11 cellular contexts compared by ENCODE assay signal in genomic region chr3:150238995-150239612, GRCh38.
DNase-seq lines count a peak whose midpoint lies in the region; ATAC-seq and TF ChIP-seq lines count a peak whose summit lies in the region.
"Had no signal": no experiment of that assay in that cellular context is flagged by ENCODE, and none has a peak within 500 bp of the region (broad histone marks: within the 10 kb centered on the region; RNA-seq: fewer than 3 reads in every experiment).

No MANE protein-coding gene starts in this region.

- H3K27me3 ChIP-seq in HAP-1 (ENCODE audit: low read depth) (no peaks in the 10 kb centered on the region), duodenal mucosa (ENCODE audit: control insufficient read depth in 1 of 2, insufficient read depth in 2 of 2, low read length in 2 of 2) (no peaks in the 10 kb centered on the region), prostate gland (replicated peaks; ENCODE audit: insufficient read depth) (no peaks in the 10 kb centered on the region)

- peak in 3 of 4 experiments; percentile 13 to 38 (median 33) for TF ChIP-seq CTCF in prostate gland (IDR thresholded peaks at IDR 0.05)

- no peak overlapping the region for H3K27ac ChIP-seq in duodenal mucosa (ENCODE audit: low read depth, low read length)
- peak overlapping the region; percentile 84 to 86 for H3K27ac ChIP-seq in prostate gland
- H3K27ac ChIP-seq: SK-N-MC had no signal

- H3K4me3 ChIP-seq in HAP-1 (no peak overlapping the region), duodenal mucosa (ENCODE audit: low read depth in 1 of 2, low read length in 2 of 2) (peak overlapping the region; percentile 25 to 38), prostate gland (peak overlapping the region in 1 of 2 donors; percentile 15)
- H3K4me3 ChIP-seq: SK-N-MC had no signal

- no peaks in the 10 kb centered on the region for H3K36me3 ChIP-seq in HAP-1 (replicated peaks)
- no peaks in the 10 kb centered on the region for H3K36me3 ChIP-seq in duodenal mucosa (ENCODE audit: control insufficient read depth in 1 of 2, insufficient read depth in 2 of 2, low read length in 2 of 2)
- H3K36me3 ChIP-seq in prostate gland = no peaks in the 10 kb centered on the region

- no peak for TF ChIP-seq POLR2A in prostate gland (IDR thresholded peaks at IDR 0.05)

- no peak overlapping the region for H3K9ac ChIP-seq in duodenal mucosa (ENCODE audit: low read depth in 1 of 2, low read length in 2 of 2)

- ATAC-seq in HG03442 (IDR thresholded peaks at IDR 0.05; ENCODE audit: unreplicated experiment) = no peak
- ATAC-seq in HG02759 (IDR thresholded peaks at IDR 0.05; ENCODE audit: unreplicated experiment) = no peak
- ATAC-seq in GM21786 (IDR thresholded peaks at IDR 0.05; ENCODE audit: unreplicated experiment) = no peak
- ATAC-seq: sciatic nerve had no signal

- intact Hi-C loops in prostate gland (cut with DNase I) = no loop called here

- DNase-seq in HAP-1 (ENCODE audit: low spot score in 2 of 2) (peak; percentile 45 to 73), NCI-H345 treated with DMSO at 0.1 percent for 48 hours (lab: John Stamatoyannopoulos, UW; ENCODE audit: unreplicated experiment) (peak; percentile 16), prostate gland (ENCODE audit: low spot score) (peak; percentile 24), germinal center (ENCODE audit: low spot score) (no peak)
- DNase-seq: caudate nucleus had no signal

- 51% methylated on average over 5 of the region's 5 CpGs for WGBS in prostate gland

- in situ Hi-C loops in HAP-1 (cut with MboI; ENCODE audit: low sequenced_read_pairs) = no loop called here

- no peaks in the 10 kb centered on the region; the same call in 1 of the 2 replicates for H3K4me1 ChIP-seq in HAP-1
- peaks cover 18 to 19% of the 10 kb centered on the region in 2 donors for H3K4me1 ChIP-seq in duodenal mucosa (ENCODE audit: control insufficient read depth in 1 of 2, insufficient read depth in 2 of 2, low read length in 2 of 2)
- H3K4me1 ChIP-seq in prostate gland (replicated peaks) = peaks cover 8% of the 10 kb centered on the region

- H3K9me3 ChIP-seq in HAP-1 (no peaks in the 10 kb centered on the region), duodenal mucosa (ENCODE audit: control insufficient read depth in 1 of 2, low read length in 2 of 2) (no peaks in the 10 kb centered on the region), prostate gland (no peaks in the 10 kb centered on the region)
